12 cellular contexts compared by ENCODE assay signal in the genomic region with DNA sequence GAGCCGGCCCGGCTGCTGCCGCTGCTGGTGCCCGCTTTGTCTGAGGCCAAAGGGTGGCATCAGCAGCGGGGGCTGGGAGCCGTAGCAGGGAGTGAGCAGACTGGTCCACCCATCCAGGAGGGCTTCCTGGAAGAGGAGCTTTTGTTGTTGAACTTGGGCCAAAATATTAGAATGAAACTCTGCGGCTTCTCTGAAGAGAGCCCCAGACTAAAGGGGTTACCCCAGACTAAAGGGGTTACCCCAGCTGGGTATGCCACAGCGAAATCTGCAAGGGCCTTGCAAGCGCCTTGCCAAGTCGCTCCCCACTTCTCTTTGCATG.
DNase-seq lines count a peak whose midpoint lies in the region; ATAC-seq and TF ChIP-seq lines count a peak whose summit lies in the region.
"Had no signal": no experiment of that assay in that cellular context is flagged by ENCODE, and none has a peak within 500 bp of the region (broad histone marks: within the 10 kb centered on the region; RNA-seq: fewer than 3 reads in every experiment).

No MANE protein-coding gene starts in this region.

- H3K36me3 ChIP-seq in upper lobe of right lung, result no peaks in the 10 kb centered on the region
- no peaks in the 10 kb centered on the region for H3K36me3 ChIP-seq in tibial artery
- H3K36me3 ChIP-seq: BE2C had no signal

- no peak overlapping the region for H2BK5ac ChIP-seq in H9 (ENCODE audit: insufficient read length, low read length)

- no peak overlapping the region for H2BK20ac ChIP-seq in H9 (ENCODE audit: low read depth, low read length, poor library complexity, severe bottlenecking)

- H3T11ph ChIP-seq in H9 (ENCODE audit: low read length), result no peak overlapping the region

- H3K4me1 ChIP-seq in H9 (ENCODE audit: insufficient read depth, low read length) (peaks cover 10% of the 10 kb centered on the region; the same call in 1 of the 2 replicates), upper lobe of right lung (no peaks in the 10 kb centered on the region), tibial artery (no peaks in the 10 kb centered on the region)

- no peaks in the 10 kb centered on the region for H3K79me1 ChIP-seq in H9 (ENCODE audit: insufficient read depth, low read depth, low read length, poor library complexity, severe bottlenecking)

- H4K91ac ChIP-seq in H9 (ENCODE audit: insufficient read length, low read depth, low read length), result no peak overlapping the region

- H3K4me1 Mint-ChIP-seq in H9 (peaks cover 63 to 66% of the 10 kb centered on the region in 2 experiments), activated B cell treated with CpG ODN at 0.5 μM for 24 hours (peaks cover 10% of the 10 kb centered on the region), glutamatergic neuron (ENCODE audit: low read depth, unreplicated experiment) (peaks cover 4% of the 10 kb centered on the region)
- H3K4me1 Mint-ChIP-seq in activated CD4-positive, alpha-beta T cell treated with anti-CD3 and anti-CD28 coated beads, Interleukin-2, amount 10 ng/mL, durations not matched to agents 24 days and 14 days, result no peaks in the 10 kb centered on the region
- H3K4me1 Mint-ChIP-seq: CD4-positive, alpha-beta memory T cell had no signal

- H3K18ac ChIP-seq in H9 (ENCODE audit: insufficient read length, low read depth, low read length), result no peak overlapping the region

- H3K56ac ChIP-seq in H9 (ENCODE audit: insufficient read length, low read depth, low read length), result no peak overlapping the region

- H3K27me3 ChIP-seq in H9 (ENCODE audit: insufficient read depth, low read length) (no peaks in the 10 kb centered on the region; the same call in 1 of the 2 replicates), upper lobe of right lung (no peaks in the 10 kb centered on the region), tibial artery (no peaks in the 10 kb centered on the region)
- H3K27me3 ChIP-seq: BE2C had no signal

- no peak overlapping the region for H4K8ac ChIP-seq in H9 (replicated peaks; ENCODE audit: insufficient read length, low read depth, low read length)

- no peak overlapping the region for H2BK12ac ChIP-seq in H9 (ENCODE audit: insufficient read length, low read depth, low read length)

- no peak overlapping the region for H3K23ac ChIP-seq in H9 (ENCODE audit: insufficient read length, low read depth, low read length)

- WGBS in H9 (ENCODE audit: extremely low coverage, insufficient read length, low lambda C conversion rate), result no CpG with 5 or more reads among the region's 10 CpGs

- no peak overlapping the region for H4K5ac ChIP-seq in H9 (ENCODE audit: insufficient read length, low read depth, low read length)

- peak; percentile 14 for ATAC-seq in activated B cell treated with CpG ODN at 0.5 μM for 24 hours (ENCODE audit: low read depth)
- no peak for ATAC-seq in upper lobe of right lung
- ATAC-seq: SK-N-SH treated with all-trans-retinoic acid at 6 μM for 48 hours had no signal

- H2BK15ac ChIP-seq in H9 (ENCODE audit: low read depth, low read length), result no peak overlapping the region

- H3K4me3 ChIP-seq in upper lobe of right lung, result no peak overlapping the region
- H3K4me3 ChIP-seq in tibial artery, result no peak overlapping the region

- H3K36me3 Mint-ChIP-seq in H9 (ENCODE audit: insufficient read depth in 1 of 3, low read depth in 3 of 3), result no peaks in the 10 kb centered on the region; a peak in 1 of 7 replicates
- no peaks in the 10 kb centered on the region for H3K36me3 Mint-ChIP-seq in activated B cell treated with CpG ODN at 0.5 μM for 24 hours (ENCODE audit: low read depth)
- no peaks in the 10 kb centered on the region for H3K36me3 Mint-ChIP-seq in glutamatergic neuron (ENCODE audit: unreplicated experiment)
- no peaks in the 10 kb centered on the region for H3K36me3 Mint-ChIP-seq in activated CD4-positive, alpha-beta T cell treated with anti-CD3 and anti-CD28 coated beads, Interleukin-2, amount 10 ng/mL, durations not matched to agents 24 days and 14 days (ENCODE audit: low read depth)
- H3K36me3 Mint-ChIP-seq: CD4-positive, alpha-beta memory T cell had no signal

- no peak overlapping the region for H3K14ac ChIP-seq in H9 (ENCODE audit: insufficient read depth, low read length)

- H3K4me3 Mint-ChIP-seq in H9 (peak overlapping the region in 1 of 2 experiments; percentile 11; a peak in 1 of 5 replicates), activated B cell treated with CpG ODN at 0.5 μM for 24 hours (no peak overlapping the region), glutamatergic neuron (ENCODE audit: unreplicated experiment) (peak overlapping the region; percentile 46)
- no peak overlapping the region for H3K4me3 Mint-ChIP-seq in activated CD4-positive, alpha-beta T cell treated with anti-CD3 and anti-CD28 coated beads, Interleukin-2, amount 10 ng/mL, durations not matched to agents 24 days and 14 days
- H3K4me3 Mint-ChIP-seq: CD4-positive, alpha-beta memory T cell had no signal

- TF ChIP-seq CTCF in H9 (conservative IDR thresholded peaks at IDR 0.05), result no peak
- no peak for TF ChIP-seq CTCF in activated B cell treated with CpG ODN at 0.5 μM for 24 hours (IDR thresholded peaks at IDR 0.05)
- TF ChIP-seq CTCF in glutamatergic neuron (IDR thresholded peaks at IDR 0.05; ENCODE audit: partially characterized antibody, unreplicated experiment), result no peak
- no peak for TF ChIP-seq CTCF in upper lobe of right lung (IDR thresholded peaks at IDR 0.05)
- no peak for TF ChIP-seq CTCF in tibial artery (IDR thresholded peaks at IDR 0.05)

- H2AK5ac ChIP-seq in H9 (ENCODE audit: insufficient read length, low read length), result no peak overlapping the region

- H3K27ac Mint-ChIP-seq in H9, result peak overlapping the region in 2 of 3 experiments; percentile 29 to 60; a peak in 1 of 7 replicates
- H3K27ac Mint-ChIP-seq in activated B cell treated with CpG ODN at 0.5 μM for 24 hours, result no peak overlapping the region
- no peak overlapping the region for H3K27ac Mint-ChIP-seq in glutamatergic neuron (ENCODE audit: unreplicated experiment)
- H3K27ac Mint-ChIP-seq in activated CD4-positive, alpha-beta T cell treated with anti-CD3 and anti-CD28 coated beads, Interleukin-2, amount 10 ng/mL, durations not matched to agents 24 days and 14 days, result no peak overlapping the region
- H3K27ac Mint-ChIP-seq: CD4-positive, alpha-beta memory T cell had no signal

- H4K20me1 ChIP-seq in H9 (ENCODE audit: control insufficient read depth, insufficient read depth, insufficient read length), result no peaks in the 10 kb centered on the region

- no peak overlapping the region for H2AFZ ChIP-seq in H9 (ENCODE audit: low read length)

- H3K4me2 ChIP-seq in H9 (ENCODE audit: insufficient read depth, insufficient read length, low read length), result peak overlapping the region; percentile 9

- H3K4ac ChIP-seq in H9 (ENCODE audit: low read depth, low read length), result no peak overlapping the region

- no peak overlapping the region for H3K9ac ChIP-seq in H9 (ENCODE audit: extremely low read depth, insufficient read length, low read length)

- H3K27me3 Mint-ChIP-seq in H9 (ENCODE audit: low read depth), result peaks cover 40% of the 10 kb centered on the region
- peaks cover 5% of the 10 kb centered on the region for H3K27me3 Mint-ChIP-seq in activated B cell treated with CpG ODN at 0.5 μM for 24 hours
- peaks cover 2% of the 10 kb centered on the region for H3K27me3 Mint-ChIP-seq in glutamatergic neuron (ENCODE audit: unreplicated experiment)
- peaks cover 2% of the 10 kb centered on the region for H3K27me3 Mint-ChIP-seq in activated CD4-positive, alpha-beta T cell treated with anti-CD3 and anti-CD28 coated beads, Interleukin-2, amount 10 ng/mL, durations not matched to agents 24 days and 14 days

- POLR2A ChIA-PET in activated B cell treated with CpG ODN at 0.5 μM for 24 hours (lab: Charles Lee), result no interaction called here

- no peak overlapping the region for H2BK120ac ChIP-seq in H9 (ENCODE audit: low read depth, low read length, poor library complexity, severe bottlenecking)

- H3K9me3 ChIP-seq in H9 (ENCODE audit: control insufficient read depth, low read depth, low read length), result no peaks in the 10 kb centered on the region
- no peaks in the 10 kb centered on the region for H3K9me3 ChIP-seq in upper lobe of right lung
- no peaks in the 10 kb centered on the region for H3K9me3 ChIP-seq in tibial artery
- H3K9me3 ChIP-seq: BE2C had no signal

- CTCF ChIA-PET in activated B cell treated with CpG ODN at 0.5 μM for 24 hours (lab: Charles Lee), result no interaction called here

- H3K9me3 Mint-ChIP-seq in H9, result no peaks in the 10 kb centered on the region; a peak in 2 of 5 replicates
- H3K9me3 Mint-ChIP-seq in activated B cell treated with CpG ODN at 0.5 μM for 24 hours, result no peaks in the 10 kb centered on the region
- H3K9me3 Mint-ChIP-seq in glutamatergic neuron (ENCODE audit: unreplicated experiment), result peaks cover 6% of the 10 kb centered on the region
- no peaks in the 10 kb centered on the region for H3K9me3 Mint-ChIP-seq in activated CD4-positive, alpha-beta T cell treated with anti-CD3 and anti-CD28 coated beads, Interleukin-2, amount 10 ng/mL, durations not matched to agents 24 days and 14 days

- intact Hi-C loops in activated B cell treated with CpG ODN at 0.5 μM for 24 hours (cut with micrococcal nuclease), result no loop called here
- intact Hi-C loops in upper lobe of right lung (cut with DNase I), result no loop called here
- intact Hi-C loops in tibial artery (cut with DNase I; ENCODE audit: low total_unique reads), result no loop called here
- intact Hi-C loops in activated CD4-positive, alpha-beta T cell treated with anti-CD3 and anti-CD28 coated beads, Interleukin-2, amount 10 ng/mL, durations not matched to agents 24 days and 14 days (cut with micrococcal nuclease), result no loop called here

- no peaks in the 10 kb centered on the region for H3K23me2 ChIP-seq in H9 (ENCODE audit: insufficient read length, low read depth, low read length, poor library complexity, severe bottlenecking)

- no peaks in the 10 kb centered on the region for H3K79me2 ChIP-seq in H9 (ENCODE audit: insufficient read depth, low read length)

- H3K27ac ChIP-seq in H9 (ENCODE audit: insufficient read length, low read depth, low read length), result no peak overlapping the region
- no peak overlapping the region for H3K27ac ChIP-seq in upper lobe of right lung
- no peak overlapping the region for H3K27ac ChIP-seq in tibial artery

- DNase-seq in H9 (no peak), activated B cell treated with CpG ODN at 0.5 μM for 24 hours (no peak), glutamatergic neuron (no peak), upper lobe of right lung (peak; percentile 65), tibial artery (no peak), SW480 (ENCODE audit: low spot score) (no peak)
- no peak for DNase-seq in activated CD4-positive, alpha-beta T cell treated with anti-CD3 and anti-CD28 coated beads, Interleukin-2, amount 10 ng/mL, durations not matched to agents 24 days and 14 days
- DNase-seq: CD4-positive, alpha-beta memory T cell; NCI-H2029 treated with DMSO at 0.1 percent for 48 hours; NCI-H226 had no signal

Comparison
In these comparisons a context has a peak if more than half of its experiments do, and no peak if none do; other contexts are left out.
1. H3K27ac Mint-ChIP-seq: peak in H9 (2 of 3); none in activated B cell treated with CpG ODN at 0.5 μM for 24 hours (single experiment), glutamatergic neuron (single experiment) and activated CD4-positive, alpha-beta T cell treated with anti-CD3 and anti-CD28 coated beads, Interleukin-2, amount 10 ng/mL, durations not matched to agents 24 days and 14 days (single experiment).